29 cellular contexts compared by ENCODE assay signal in genomic region chr2:6474368-6475140, GRCh38.
A peak's percentile ranks its signal among the peaks of the same experiment; 100 is the strongest.
DNase-seq lines count a peak whose midpoint lies in the region; ATAC-seq and TF ChIP-seq lines count a peak whose summit lies in the region.
"Had no signal": no experiment of that assay in that cellular context is flagged by ENCODE, and none has a peak within 500 bp of the region (broad histone marks: within the 10 kb centered on the region; RNA-seq: fewer than 3 reads in every experiment).

No MANE protein-coding gene starts in this region.

- no peak overlapping the region for H3K4me3 ChIP-seq in GM23338
- H3K4me3 ChIP-seq: ascending aorta; BLaER1 treated with 17β-estradiol and CSF1 and Interleukin-3, amounts not matched to agents 10 nM and 100 nM; coronary artery; K562; left lung; psoas muscle; suprapubic skin; upper lobe of right lung had no signal

- no peak overlapping the region for H3K4me2 ChIP-seq in GM23338
- H3K4me2 ChIP-seq: BLaER1 treated with 17β-estradiol and CSF1 and Interleukin-3, amounts not matched to agents 10 nM and 100 nM had no signal

- no peak for TF ChIP-seq CTCF in neural crest cell (conservative IDR thresholded peaks at IDR 0.05)
- TF ChIP-seq CTCF in GM23338 (conservative IDR thresholded peaks at IDR 0.05; ENCODE audit: low read depth in 2 of 2): no peak

- no peaks in the 10 kb centered on the region for H3K36me3 ChIP-seq in GM23338 (ENCODE audit: insufficient read depth)
- H3K36me3 ChIP-seq: ascending aorta; BLaER1 treated with 17β-estradiol and CSF1 and Interleukin-3, amounts not matched to agents 10 nM and 100 nM; left lung; suprapubic skin; upper lobe of right lung had no signal

- no peaks in the 10 kb centered on the region for H3F3A ChIP-seq in GM23338 (replicated peaks; ENCODE audit: low read depth)

- H3K9me2 ChIP-seq in GM23338 (ENCODE audit: insufficient read depth): no peaks in the 10 kb centered on the region

- no peaks in the 10 kb centered on the region for H3K79me2 ChIP-seq in GM23338 (replicated peaks; ENCODE audit: insufficient read depth)

- H3K9me3 Mint-ChIP-seq in neural crest cell (peaks cover 4% of the 10 kb centered on the region), GM23338 (peaks cover 70% of the 10 kb centered on the region)
- H3K9me3 Mint-ChIP-seq: activated naive CD8-positive, alpha-beta T cell treated with anti-CD3 and anti-CD28 coated beads for 36 hours; activated T-helper 2 cell treated with anti-CD3 and anti-CD28 coated beads, Interferon-gamma antibody, Interleukin-2, Interleukin-4, amounts not matched to agents 10 μg/mL and 5 μg/mL and 100 μg/mL, durations not matched to agents 14 hours and 24 hours and 36 hours had no signal

- H3K27me3 Mint-ChIP-seq in neural crest cell (ENCODE audit: low read depth) (no peaks in the 10 kb centered on the region), GM23338 (ENCODE audit: insufficient read depth, low read depth, poor library complexity) (peaks cover 2% of the 10 kb centered on the region)
- H3K27me3 Mint-ChIP-seq: effector memory CD8-positive, alpha-beta T cell; stimulated activated memory B cell treated with anti-CD40 and anti-IgM and Interleukin-4, amounts not matched to agents 10 μg/mL and 1 μg/mL and 100 μg/mL, for 72 hours had no signal

- H3K4me1 Mint-ChIP-seq in neural crest cell (peaks cover 17% of the 10 kb centered on the region), GM23338 (peaks cover 3% of the 10 kb centered on the region; the same call in 1 of the 3 replicates)
- H3K4me1 Mint-ChIP-seq: activated naive CD8-positive, alpha-beta T cell treated with anti-CD3 and anti-CD28 coated beads for 36 hours; stimulated activated memory B cell treated with anti-CD40 and anti-IgM and Interleukin-4, amounts not matched to agents 10 μg/mL and 1 μg/mL and 100 μg/mL, for 72 hours had no signal

- H3K36me3 Mint-ChIP-seq in neural crest cell (ENCODE audit: low read depth) (peaks cover 5% of the 10 kb centered on the region), GM23338 (ENCODE audit: low read depth) (peaks cover 5% of the 10 kb centered on the region)
- H3K36me3 Mint-ChIP-seq: activated naive CD8-positive, alpha-beta T cell treated with anti-CD3 and anti-CD28 coated beads for 36 hours; stimulated activated memory B cell treated with anti-CD40 and anti-IgM and Interleukin-4, amounts not matched to agents 10 μg/mL and 1 μg/mL and 100 μg/mL, for 72 hours had no signal

- no peaks in the 10 kb centered on the region for H3K4me1 ChIP-seq in GM23338 (ENCODE audit: insufficient read depth)
- H3K4me1 ChIP-seq: ascending aorta; BLaER1 treated with 17β-estradiol and CSF1 and Interleukin-3, amounts not matched to agents 10 nM and 100 nM; left lung; psoas muscle; suprapubic skin; upper lobe of right lung had no signal

- no peaks in the 10 kb centered on the region for H4K20me1 ChIP-seq in GM23338 (replicated peaks; ENCODE audit: insufficient read depth)
- H4K20me1 ChIP-seq: BLaER1 treated with 17β-estradiol and CSF1 and Interleukin-3, amounts not matched to agents 10 nM and 100 nM had no signal

- H3K27me3 ChIP-seq in GM23338 (ENCODE audit: insufficient read depth): no peaks in the 10 kb centered on the region
- H3K27me3 ChIP-seq: ascending aorta; BLaER1 treated with 17β-estradiol and CSF1 and Interleukin-3, amounts not matched to agents 10 nM and 100 nM; upper lobe of right lung had no signal

- H3K4me3 Mint-ChIP-seq in neural crest cell: no peak overlapping the region
- H3K4me3 Mint-ChIP-seq in GM23338: no peak overlapping the region
- H3K4me3 Mint-ChIP-seq: activated naive CD8-positive, alpha-beta T cell treated with anti-CD3 and anti-CD28 coated beads for 36 hours; effector memory CD8-positive, alpha-beta T cell; stimulated activated memory B cell treated with anti-CD40 and anti-IgM and Interleukin-4, amounts not matched to agents 10 μg/mL and 1 μg/mL and 100 μg/mL, for 72 hours had no signal

- H3K27ac Mint-ChIP-seq in neural crest cell (ENCODE audit: unreplicated experiment) (peak overlapping the region; percentile 50), GM23338 (no peak overlapping the region)
- H3K27ac Mint-ChIP-seq: activated naive CD8-positive, alpha-beta T cell treated with anti-CD3 and anti-CD28 coated beads for 36 hours; activated T-helper 2 cell treated with anti-CD3 and anti-CD28 coated beads, Interferon-gamma antibody, Interleukin-2, Interleukin-4, amounts not matched to agents 10 μg/mL and 5 μg/mL and 100 μg/mL, durations not matched to agents 14 hours and 24 hours and 36 hours; effector memory CD8-positive, alpha-beta T cell; stimulated activated memory B cell treated with anti-CD40 and anti-IgM and Interleukin-4, amounts not matched to agents 10 μg/mL and 1 μg/mL and 100 μg/mL, for 72 hours had no signal

- DNase-seq in neural crest cell (ENCODE audit: low read depth, low spot score) (no peak), NCI-H2171 (lab: John Stamatoyannopoulos, UW) (no peak), anterior cingulate cortex (lab: John Stamatoyannopoulos, UW) (no peak), GM23338 (ENCODE audit: low spot score) (no peak)
- DNase-seq: activated CD4-positive, alpha-beta T cell treated with anti-CD3 and anti-CD28 coated beads, Interleukin-2, amount 50 U/mL, for 48 hours; activated CD4-positive, CD25-positive, alpha-beta regulatory T cell; activated naive CD8-positive, alpha-beta T cell treated with anti-CD3 and anti-CD28 coated beads for 36 hours; COR-L47; effector memory CD8-positive, alpha-beta T cell; erythroblast; glutamatergic neuron; left lung; NCI-H1105 treated with DMSO at 0.1 percent for 48 hours; NCI-H2081; NCI-H748 treated with DMSO at 0.1 percent for 48 hours; nucleus accumbens; psoas muscle; stimulated activated CD4-positive, alpha-beta T cell treated with anti-CD3 and anti-CD28 coated beads, Interleukin-4, amount 100 ng/mL, for 4 hours; upper lobe of right lung had no signal

- no peak overlapping the region for H2AFZ ChIP-seq in GM23338

- no peak overlapping the region for H3K27ac ChIP-seq in GM23338 (ENCODE audit: low read depth)
- H3K27ac ChIP-seq: ascending aorta; BLaER1 treated with 17β-estradiol and CSF1 and Interleukin-3, amounts not matched to agents 10 nM and 100 nM; coronary artery; left lung; psoas muscle; suprapubic skin; upper lobe of right lung had no signal

- ATAC-seq in GM18858 (IDR thresholded peaks at IDR 0.05; ENCODE audit: unreplicated experiment) (peak; percentile 43), GM21717 (IDR thresholded peaks at IDR 0.05; ENCODE audit: unreplicated experiment) (peak; percentile 29), HG03095 (IDR thresholded peaks at IDR 0.05; ENCODE audit: unreplicated experiment) (peak; percentile 45), GM23338 (no peak)
- ATAC-seq: effector memory CD8-positive, alpha-beta T cell; K562; left lung; psoas muscle; stimulated activated memory B cell treated with anti-CD40 and anti-IgM and Interleukin-4, amounts not matched to agents 10 μg/mL and 1 μg/mL and 100 μg/mL, for 72 hours; upper lobe of right lung had no signal

TF ChIP-seq in GM23338, 12 proteins besides CTCF, POLR2A, EP300 and RAD21 (continues in another document):
- TF ChIP-seq, protein P1, sequence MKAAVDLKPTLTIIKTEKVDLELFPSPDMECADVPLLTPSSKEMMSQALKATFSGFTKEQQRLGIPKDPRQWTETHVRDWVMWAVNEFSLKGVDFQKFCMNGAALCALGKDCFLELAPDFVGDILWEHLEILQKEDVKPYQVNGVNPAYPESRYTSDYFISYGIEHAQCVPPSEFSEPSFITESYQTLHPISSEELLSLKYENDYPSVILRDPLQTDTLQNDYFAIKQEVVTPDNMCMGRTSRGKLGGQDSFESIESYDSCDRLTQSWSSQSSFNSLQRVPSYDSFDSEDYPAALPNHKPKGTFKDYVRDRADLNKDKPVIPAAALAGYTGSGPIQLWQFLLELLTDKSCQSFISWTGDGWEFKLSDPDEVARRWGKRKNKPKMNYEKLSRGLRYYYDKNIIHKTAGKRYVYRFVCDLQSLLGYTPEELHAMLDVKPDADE (IDR thresholded peaks at IDR 0.05): no peak
